Comparison of ENCODE assay signal across 8 cellular contexts in the genomic region with DNA sequence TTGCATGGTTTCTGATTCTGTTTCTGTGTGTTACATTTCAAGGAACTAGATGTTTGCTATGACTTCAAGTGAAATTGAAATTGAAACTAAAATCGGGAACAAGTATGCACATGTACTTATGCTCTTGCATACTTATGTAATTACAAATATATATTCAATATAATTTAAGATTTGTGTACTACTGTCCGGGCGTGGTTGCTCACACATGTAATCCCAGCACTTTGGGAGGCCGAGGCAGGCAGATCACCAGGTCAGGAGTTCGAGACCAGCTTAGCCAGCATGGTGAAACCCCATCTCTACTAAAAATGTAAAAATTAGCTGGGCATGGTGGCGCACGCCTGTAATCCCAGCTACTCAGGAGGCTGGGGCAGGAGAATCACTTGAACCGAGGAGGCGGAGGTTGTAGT. TPM values are rescaled to one million over a fixed set of nuclear protein-coding genes. Genes with fewer than 3 reads are reported as not detected.
DNase-seq lines count a peak whose midpoint lies in the region; ATAC-seq and TF ChIP-seq lines count a peak whose summit lies in the region.
"Not testable (repeated sequence)": the region's sequence is repeated elsewhere in the genome, so short reads cannot be mapped to it uniquely, and the experiment has no call there.

No MANE protein-coding gene starts in this region.

- not testable (repeated sequence) for TF ChIP-seq POLR2A in prostate gland (IDR thresholded peaks at IDR 0.05)

- POLR2A ChIA-PET in AG04449 (lab: Yijun Ruan, JAX); RWPE1 (lab: Yijun Ruan, JAX; ENCODE audit: low non-redundant PET): not testable (repeated sequence)

- 22% methylated on average over 9 of the region's 9 CpGs for WGBS in GM23248 (ENCODE audit: low coverage in 1 of 2, low lambda C conversion rate in 2 of 2, missing lambda C conversion rate in 2 of 2), 2 experiments
- WGBS in prostate gland = 71% methylated on average over 9 of the region's 9 CpGs

- H3F3A ChIP-seq in GM23248 (ENCODE audit: insufficient read depth) = peaks cover 10% of the 10 kb centered on the region; the same call in 1 of the 2 replicates

- ATAC-seq in GM18861 (IDR thresholded peaks at IDR 0.05; ENCODE audit: unreplicated experiment) (peak; percentile 91), HG03457 (IDR thresholded peaks at IDR 0.05; ENCODE audit: unreplicated experiment) (peak; percentile 78)

- TF ChIP-seq CTCF in AG04449 (IDR thresholded peaks at IDR 0.05; ENCODE audit: insufficient read depth, low read length, missing control alignments); RWPE1 (conservative IDR thresholded peaks at IDR 0.05; ENCODE audit: low read depth); foreskin fibroblast (IDR thresholded peaks at IDR 0.05; ENCODE audit: low read depth, low read length); prostate gland (IDR thresholded peaks at IDR 0.05): not testable (repeated sequence)

- DNase-seq in AG04449 (ENCODE audit: low read depth, low spot score); prostate gland (ENCODE audit: low spot score): not testable (repeated sequence)
- DNase-seq in GM23248 (peak; percentile 34), RWPE1 (ENCODE audit: low spot score) (peak; percentile 34), activated gamma-delta T cell treated with Interleukin-2 at 50 U/mL for 16 hours (peak; percentile 4), foreskin fibroblast (peak in 1 of 2 donors; percentile 20)

- H3K36me3 ChIP-seq in GM23248 (ENCODE audit: low read depth); prostate gland: not testable (repeated sequence)

- in situ Hi-C loops in GM23248 (cut with MboI) = not testable (repeated sequence)

- intact Hi-C loops in prostate gland (cut with DNase I) = not testable (repeated sequence)

- H3K79me2 ChIP-seq in GM23248 (ENCODE audit: insufficient read depth) = not testable (repeated sequence)

- not testable (repeated sequence) for H4K20me1 ChIP-seq in GM23248 (ENCODE audit: insufficient read depth)

- H3K4me3 ChIP-seq in AG04449 (ENCODE audit: low read depth, low read length) (peak overlapping the region; percentile 18; the same call in 1 of the 2 replicates), GM23248 (peak overlapping the region; percentile 61), foreskin fibroblast (ENCODE audit: low read depth in 1 of 2, low read length in 2 of 2) (peak overlapping the region; percentile 20 to 54), prostate gland (peak overlapping the region; percentile 15 to 20)

- peak overlapping the region; percentile 76 for H3K4me2 ChIP-seq in GM23248 (ENCODE audit: unreplicated experiment)

- not testable (repeated sequence) for H3K9me3 ChIP-seq in GM23248 (ENCODE audit: low read depth); prostate gland

- CTCF ChIA-PET in AG04449 (lab: Yijun Ruan, JAX); RWPE1 (lab: Yijun Ruan, JAX): not testable (repeated sequence)

- H3K27ac ChIP-seq in GM23248 (peak overlapping the region; percentile 19), RWPE1 (peak overlapping the region; percentile 76), prostate gland (peak overlapping the region; percentile 18 to 62)

- H3K9ac ChIP-seq in GM23248 = peak overlapping the region; percentile 51

- not testable (repeated sequence) for H3K9me2 ChIP-seq in GM23248 (ENCODE audit: insufficient read depth)

- H3K27me3 ChIP-seq in GM23248 (replicated peaks; ENCODE audit: insufficient read depth); prostate gland (replicated peaks; ENCODE audit: insufficient read depth): not testable (repeated sequence)

- H2AFZ ChIP-seq in GM23248 = peak overlapping the region; percentile 75

- H3K4me1 ChIP-seq in GM23248 (ENCODE audit: insufficient read depth); prostate gland (replicated peaks): not testable (repeated sequence)

RNA-seq across cellular contexts. Expression of gene RPS6KA5, which starts 37.8 kb away (rescaled TPM):
- total RNA-seq in GM23248 (2014; rRNA removed; shearing (Covaris generic)) = under 0.01 and 1.2 TPM in 2 replicates
- polyA plus RNA-seq in GM23248 (2016; fragmentation: Nextera tagmentation; extraction: Ambion mirVana) = 0.54 and 0.61 TPM in 2 replicates
- total RNA-seq in prostate gland = 10 to 100 TPM in 1 of 2 donors, 1 to 10 TPM in 1; 8.9 to 10.3 TPM

Comparison
In these comparisons a context has a peak if more than half of its experiments do, and no peak if none do; other contexts are left out.
1. H3K27ac ChIP-seq: peak in every context shown above with its lines; median percentile 76 in RWPE1; 40 in prostate gland; 19 in GM23248.